Comparison of ENCODE assay signal across 1 cellular context in the genomic region with DNA sequence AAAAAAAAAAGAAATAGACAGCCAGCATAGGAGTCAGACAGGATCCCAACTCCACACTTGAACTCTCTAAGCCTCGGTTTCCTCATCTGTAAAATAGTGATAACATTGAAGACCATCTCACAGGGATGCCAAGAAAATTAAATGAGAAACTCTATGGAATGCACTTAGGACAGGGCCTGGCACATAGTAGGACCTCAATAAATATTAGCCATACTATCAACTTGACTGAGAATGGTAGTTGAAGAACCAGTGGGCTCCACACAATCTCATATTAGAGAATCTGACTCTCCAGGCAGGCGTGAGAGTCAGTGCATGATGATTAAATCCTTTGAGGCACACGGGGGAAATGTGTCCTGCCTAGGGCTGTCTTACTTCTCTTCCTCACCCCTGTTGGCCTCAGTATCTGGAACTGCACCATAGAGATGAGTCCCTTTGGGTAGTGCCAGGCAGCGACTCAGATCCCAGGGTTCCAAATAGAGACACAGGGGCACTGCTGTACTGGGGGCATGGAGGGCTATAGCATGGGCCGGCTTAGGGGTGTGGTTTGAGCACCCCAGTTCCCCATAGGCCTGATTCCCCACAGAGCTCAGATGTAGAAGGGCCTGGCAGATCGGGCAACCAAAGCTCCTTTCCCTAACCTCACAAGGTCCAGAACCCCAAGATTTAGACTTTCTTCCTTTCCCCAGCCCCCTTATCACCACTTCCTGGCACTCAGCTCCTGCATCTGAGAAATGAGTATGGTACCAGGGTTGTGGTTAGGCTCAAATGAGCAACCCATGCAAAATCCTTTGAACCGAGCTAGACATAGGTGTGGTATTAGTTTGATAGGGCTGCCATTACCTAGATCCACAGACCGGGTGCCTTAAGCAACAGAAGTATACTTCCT.
TF ChIP-seq lines count a peak whose summit lies in the region.

No MANE protein-coding gene starts in this region.

TF ChIP-seq in GM12878, 131 proteins besides CTCF, POLR2A, EP300 and RAD21 (continued from another document):
- TF ChIP-seq, protein P1, sequence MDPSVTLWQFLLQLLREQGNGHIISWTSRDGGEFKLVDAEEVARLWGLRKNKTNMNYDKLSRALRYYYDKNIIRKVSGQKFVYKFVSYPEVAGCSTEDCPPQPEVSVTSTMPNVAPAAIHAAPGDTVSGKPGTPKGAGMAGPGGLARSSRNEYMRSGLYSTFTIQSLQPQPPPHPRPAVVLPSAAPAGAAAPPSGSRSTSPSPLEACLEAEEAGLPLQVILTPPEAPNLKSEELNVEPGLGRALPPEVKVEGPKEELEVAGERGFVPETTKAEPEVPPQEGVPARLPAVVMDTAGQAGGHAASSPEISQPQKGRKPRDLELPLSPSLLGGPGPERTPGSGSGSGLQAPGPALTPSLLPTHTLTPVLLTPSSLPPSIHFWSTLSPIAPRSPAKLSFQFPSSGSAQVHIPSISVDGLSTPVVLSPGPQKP (IDR thresholded peaks at IDR 0.05; ENCODE audit: low read depth, low read length), result no peak
- TF ChIP-seq ZBED1 (IDR thresholded peaks at IDR 0.05; ENCODE audit: borderline replicate concordance), result peak; percentile 63; the same call in 1 of the 2 replicates
- TF ChIP-seq IKZF2 (IDR thresholded peaks at IDR 0.05), result peak; percentile 90 to 91
- TF ChIP-seq, protein P2, sequence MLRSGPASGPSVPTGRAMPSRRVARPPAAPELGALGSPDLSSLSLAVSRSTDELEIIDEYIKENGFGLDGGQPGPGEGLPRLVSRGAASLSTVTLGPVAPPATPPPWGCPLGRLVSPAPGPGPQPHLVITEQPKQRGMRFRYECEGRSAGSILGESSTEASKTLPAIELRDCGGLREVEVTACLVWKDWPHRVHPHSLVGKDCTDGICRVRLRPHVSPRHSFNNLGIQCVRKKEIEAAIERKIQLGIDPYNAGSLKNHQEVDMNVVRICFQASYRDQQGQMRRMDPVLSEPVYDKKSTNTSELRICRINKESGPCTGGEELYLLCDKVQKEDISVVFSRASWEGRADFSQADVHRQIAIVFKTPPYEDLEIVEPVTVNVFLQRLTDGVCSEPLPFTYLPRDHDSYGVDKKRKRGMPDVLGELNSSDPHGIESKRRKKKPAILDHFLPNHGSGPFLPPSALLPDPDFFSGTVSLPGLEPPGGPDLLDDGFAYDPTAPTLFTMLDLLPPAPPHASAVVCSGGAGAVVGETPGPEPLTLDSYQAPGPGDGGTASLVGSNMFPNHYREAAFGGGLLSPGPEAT (IDR thresholded peaks at IDR 0.05; ENCODE audit: low read depth), result peak; percentile 51
- TF ChIP-seq TARDBP (IDR thresholded peaks at IDR 0.05; ENCODE audit: borderline replicate concordance), result 0 out of 2 replicates have a peak, but pooled peaks have one; percentile 53
- TF ChIP-seq BRCA1 (IDR thresholded peaks at IDR 0.05; ENCODE audit: low read depth, low read length), result no peak
- peak in 1 of 2 experiments; percentile 57; a peak in 1 of 3 replicates for TF ChIP-seq EGR1 (IDR thresholded peaks at IDR 0.05; ENCODE audit: borderline replicate concordance in 1 of 2, low read depth in 2 of 2, low read length in 2 of 2)
- no peak for TF ChIP-seq SUZ12 (IDR thresholded peaks at IDR 0.05; ENCODE audit: unreplicated experiment)
- TF ChIP-seq JUNB (IDR thresholded peaks at IDR 0.05), result peak; percentile 76
- peak; percentile 88 for TF ChIP-seq BCL11A (IDR thresholded peaks at IDR 0.05; ENCODE audit: low read depth, low read length)
- TF ChIP-seq EED (IDR thresholded peaks at IDR 0.05; ENCODE audit: low read depth), result peak; percentile 96
- peak; percentile 83 for TF ChIP-seq IKZF1 (conservative IDR thresholded peaks at IDR 0.05)
- TF ChIP-seq, protein P3, sequence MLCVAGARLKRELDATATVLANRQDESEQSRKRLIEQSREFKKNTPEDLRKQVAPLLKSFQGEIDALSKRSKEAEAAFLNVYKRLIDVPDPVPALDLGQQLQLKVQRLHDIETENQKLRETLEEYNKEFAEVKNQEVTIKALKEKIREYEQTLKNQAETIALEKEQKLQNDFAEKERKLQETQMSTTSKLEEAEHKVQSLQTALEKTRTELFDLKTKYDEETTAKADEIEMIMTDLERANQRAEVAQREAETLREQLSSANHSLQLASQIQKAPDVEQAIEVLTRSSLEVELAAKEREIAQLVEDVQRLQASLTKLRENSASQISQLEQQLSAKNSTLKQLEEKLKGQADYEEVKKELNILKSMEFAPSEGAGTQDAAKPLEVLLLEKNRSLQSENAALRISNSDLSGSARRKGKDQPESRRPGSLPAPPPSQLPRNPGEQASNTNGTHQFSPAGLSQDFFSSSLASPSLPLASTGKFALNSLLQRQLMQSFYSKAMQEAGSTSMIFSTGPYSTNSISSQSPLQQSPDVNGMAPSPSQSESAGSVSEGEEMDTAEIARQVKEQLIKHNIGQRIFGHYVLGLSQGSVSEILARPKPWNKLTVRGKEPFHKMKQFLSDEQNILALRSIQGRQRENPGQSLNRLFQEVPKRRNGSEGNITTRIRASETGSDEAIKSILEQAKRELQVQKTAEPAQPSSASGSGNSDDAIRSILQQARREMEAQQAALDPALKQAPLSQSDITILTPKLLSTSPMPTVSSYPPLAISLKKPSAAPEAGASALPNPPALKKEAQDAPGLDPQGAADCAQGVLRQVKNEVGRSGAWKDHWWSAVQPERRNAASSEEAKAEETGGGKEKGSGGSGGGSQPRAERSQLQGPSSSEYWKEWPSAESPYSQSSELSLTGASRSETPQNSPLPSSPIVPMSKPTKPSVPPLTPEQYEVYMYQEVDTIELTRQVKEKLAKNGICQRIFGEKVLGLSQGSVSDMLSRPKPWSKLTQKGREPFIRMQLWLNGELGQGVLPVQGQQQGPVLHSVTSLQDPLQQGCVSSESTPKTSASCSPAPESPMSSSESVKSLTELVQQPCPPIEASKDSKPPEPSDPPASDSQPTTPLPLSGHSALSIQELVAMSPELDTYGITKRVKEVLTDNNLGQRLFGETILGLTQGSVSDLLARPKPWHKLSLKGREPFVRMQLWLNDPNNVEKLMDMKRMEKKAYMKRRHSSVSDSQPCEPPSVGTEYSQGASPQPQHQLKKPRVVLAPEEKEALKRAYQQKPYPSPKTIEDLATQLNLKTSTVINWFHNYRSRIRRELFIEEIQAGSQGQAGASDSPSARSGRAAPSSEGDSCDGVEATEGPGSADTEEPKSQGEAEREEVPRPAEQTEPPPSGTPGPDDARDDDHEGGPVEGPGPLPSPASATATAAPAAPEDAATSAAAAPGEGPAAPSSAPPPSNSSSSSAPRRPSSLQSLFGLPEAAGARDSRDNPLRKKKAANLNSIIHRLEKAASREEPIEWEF (IDR thresholded peaks at IDR 0.05; ENCODE audit: insufficient replicate concordance, low read depth, low read length), result no peak
- TF ChIP-seq SMARCA5 (IDR thresholded peaks at IDR 0.05), result 0 out of 2 replicates have a peak, but pooled peaks have one; percentile 15
